ENCODE assay signal across 11 cellular contexts in the genomic region with DNA sequence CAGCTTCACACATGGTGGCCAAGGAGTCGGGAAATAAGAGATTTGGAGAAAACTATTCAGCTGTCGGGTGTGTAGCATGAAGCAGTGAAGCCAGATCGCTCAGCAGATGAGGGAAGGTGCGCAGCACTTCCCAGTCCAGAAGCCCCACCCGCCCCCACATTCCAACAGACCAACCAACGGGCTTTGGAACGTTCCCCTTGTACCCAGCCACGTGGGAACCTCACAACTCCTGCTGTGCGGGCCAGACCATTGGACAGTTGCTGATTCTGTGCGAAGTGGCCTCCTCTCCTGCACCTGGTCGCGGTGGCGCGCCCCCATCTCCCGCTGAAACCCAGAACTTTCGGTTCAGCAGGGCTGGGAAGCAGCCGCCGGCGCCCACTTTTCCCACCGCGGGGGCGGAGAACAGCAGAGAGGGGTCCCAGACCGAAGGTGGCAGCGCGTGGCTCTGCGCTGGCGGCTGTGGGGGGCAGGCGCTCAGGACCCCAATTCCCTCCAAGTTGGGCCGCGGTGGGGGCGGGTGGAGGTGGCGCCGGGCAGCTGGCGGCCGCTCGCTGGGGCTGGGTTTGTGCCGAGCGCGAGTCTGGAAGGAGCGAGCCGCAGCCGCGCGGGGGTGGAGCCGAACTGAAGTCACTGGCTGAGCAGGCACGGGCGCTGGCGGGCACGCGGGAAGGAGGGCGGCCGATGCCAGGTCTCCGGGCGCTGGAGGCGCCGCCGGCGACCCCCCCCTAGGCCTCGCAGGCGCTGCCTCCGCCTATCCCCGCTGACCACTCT.
DNase-seq lines count a peak whose midpoint lies in the region; ATAC-seq and TF ChIP-seq lines count a peak whose summit lies in the region.
"Had no signal": no experiment of that assay in that cellular context is flagged by ENCODE, and none has a peak within 500 bp of the region (broad histone marks: within the 10 kb centered on the region; RNA-seq: fewer than 3 reads in every experiment).

No MANE protein-coding gene starts in this region.

- no peaks in the 10 kb centered on the region for H3K9me3 ChIP-seq in A673 (ENCODE audit: low read depth, low read length, poor library complexity, severe bottlenecking)
- no peaks in the 10 kb centered on the region for H3K9me3 ChIP-seq in MG63

- no peak overlapping the region for H3K27ac Mint-ChIP-seq in nephron
- H3K27ac Mint-ChIP-seq: activated T-cell treated with anti-CD3 and anti-CD28 coated beads, Interleukin-2, amount 50 U/mL, for 72 hours had no signal

- peaks cover 37% of the 10 kb centered on the region for H3K27me3 Mint-ChIP-seq in nephron (ENCODE audit: low read depth)

- H3K36me3 ChIP-seq in A673 (ENCODE audit: insufficient read depth, low read length, poor library complexity, severe bottlenecking) (no peaks in the 10 kb centered on the region), MG63 (no peaks in the 10 kb centered on the region)

- ATAC-seq in foreskin keratinocyte, result peak; percentile 81
- no peak for ATAC-seq in GM19467 (IDR thresholded peaks at IDR 0.05; ENCODE audit: unreplicated experiment)
- no peak for ATAC-seq in GM21737 (IDR thresholded peaks at IDR 0.05; ENCODE audit: unreplicated experiment)
- ATAC-seq: activated T-cell treated with anti-CD3 and anti-CD28 coated beads, Interleukin-2, amount 50 U/mL, for 72 hours had no signal

- H3K4me3 ChIP-seq in A673 (ENCODE audit: low read depth, low read length, poor library complexity, severe bottlenecking), result peak overlapping the region; percentile 47
- H3K4me3 ChIP-seq in MG63, result peak overlapping the region; percentile 44

- no peaks in the 10 kb centered on the region for H3K36me3 Mint-ChIP-seq in nephron (ENCODE audit: low read depth)

- intact Hi-C loops in A673 (cut with micrococcal nuclease; ENCODE audit: unreplicated experiment), result no loop called here

- CTCF ChIA-PET in A673 (lab: Charles Lee), result no interaction called here

- no peak overlapping the region for H3K27ac ChIP-seq in A673 (ENCODE audit: low read depth, low read length, poor library complexity, severe bottlenecking)
- no peak overlapping the region for H3K27ac ChIP-seq in foreskin keratinocyte

- no peaks in the 10 kb centered on the region for H3K4me1 ChIP-seq in A673 (ENCODE audit: insufficient read depth, low read length, poor library complexity, severe bottlenecking)
- no peaks in the 10 kb centered on the region for H3K4me1 ChIP-seq in foreskin keratinocyte

- peaks cover 8% of the 10 kb centered on the region for H3K4me1 Mint-ChIP-seq in nephron

- no TSS peak for BruUV-seq in A673 (replicated peaks; lab: Mats Ljungman, UMichigan)

- DNase-seq in A673 (ENCODE audit: low spot score) (peak; percentile 46), MG63 (peak; percentile 56), foreskin keratinocyte (no peak), pons (ENCODE audit: low spot score) (no peak), SKM-1 (lab: John Stamatoyannopoulos, UW; ENCODE audit: unreplicated experiment) (no peak)
- DNase-seq: activated T-cell treated with anti-CD3 and anti-CD28 coated beads, Interleukin-2, amount 50 U/mL, for 72 hours; COR-L47; NCI-H446 treated with DMSO at 0.1 percent for 48 hours had no signal

- peak overlapping the region; percentile 77 to 81 (median 77) for H3K4me3 Mint-ChIP-seq in nephron
- H3K4me3 Mint-ChIP-seq: activated T-cell treated with anti-CD3 and anti-CD28 coated beads, Interleukin-2, amount 50 U/mL, for 72 hours had no signal

- H3K9me3 Mint-ChIP-seq in nephron, result peaks cover 3% of the 10 kb centered on the region

- TF ChIP-seq CTCF in A673 (conservative IDR thresholded peaks at IDR 0.05; ENCODE audit: low read depth, low read length) (no peak), foreskin keratinocyte (conservative IDR thresholded peaks at IDR 0.05) (no peak), nephron (IDR thresholded peaks at IDR 0.05; ENCODE audit: unreplicated experiment in 3 of 3) (no peak)

- POLR2A ChIA-PET in A673 (lab: Charles Lee; ENCODE audit: low non-redundant PET), result no interaction called here

- H3K27me3 ChIP-seq in A673 (replicated peaks; ENCODE audit: insufficient read depth, low read depth, low read length, poor library complexity) (peaks cover 6% of the 10 kb centered on the region), MG63 (peaks cover 12% of the 10 kb centered on the region), foreskin keratinocyte (peaks cover 22% of the 10 kb centered on the region)

Comparison
In these comparisons a context has a peak if more than half of its experiments do, and no peak if none do; other contexts are left out.
1. DNase-seq: peak in A673 (single experiment) and MG63 (single experiment); none in foreskin keratinocyte (0 of 2), pons (single experiment) and SKM-1 (single experiment).